Comparison of ENCODE assay signal across 22 cellular contexts in genomic region chr7:21639206-21639868, GRCh38.
"Had no signal": no experiment of that assay in that cellular context is flagged by ENCODE, and none has a peak within 500 bp of the region (broad histone marks: within the 10 kb centered on the region; RNA-seq: fewer than 3 reads in every experiment).

No MANE protein-coding gene starts in this region.

- DNase-seq: effector CD4-positive, alpha-beta T cell; endodermal cell; erythroblast; foreskin keratinocyte; left colon; mammary epithelial cell; mucosa of descending colon; naive thymus-derived CD8-positive, alpha-beta T cell; ovary; retina; small intestine; stimulated activated CD4-positive, alpha-beta T cell treated with anti-CD3 and anti-CD28 coated beads, Interleukin-12 subunit alpha, Interleukin-12 subunit beta, amount 100 ng/mL, for 4 hours; stimulated activated naive CD4-positive, alpha-beta T cell; stomach; substantia nigra; transverse colon had no signal

- FAIRE-seq: endothelial cell of umbilical vein, small intestine had no signal

- H3K9me3 ChIP-seq: mucosa of descending colon, ovary, prostate gland, stomach, thoracic aorta, transverse colon had no signal

- H3K4me3 ChIP-seq: coronary artery, hepatocyte, mucosa of descending colon, ovary, prostate gland, stomach, thoracic aorta, transverse colon had no signal

- H3K4me2 ChIP-seq: hepatocyte had no signal

- H3K36me3 ChIP-seq: ovary, prostate gland, stomach, thoracic aorta, transverse colon had no signal

- H2AFZ ChIP-seq: hepatocyte had no signal

- H3K4me1 ChIP-seq: foreskin keratinocyte, prostate gland, stomach, transverse colon had no signal

- H3K27me3 ChIP-seq: hepatocyte, ovary, stomach, transverse colon had no signal

- H3K27ac ChIP-seq: coronary artery, foreskin keratinocyte, hepatocyte, ovary, prostate gland, stomach, thoracic aorta, transverse colon had no signal

- ATAC-seq: foreskin keratinocyte; left colon; mucosa of descending colon; naive thymus-derived CD8-positive, alpha-beta T cell; sciatic nerve had no signal

- H3K79me2 ChIP-seq: hepatocyte had no signal
